Comparison of ENCODE assay signal across 17 cellular contexts in the genomic region with DNA sequence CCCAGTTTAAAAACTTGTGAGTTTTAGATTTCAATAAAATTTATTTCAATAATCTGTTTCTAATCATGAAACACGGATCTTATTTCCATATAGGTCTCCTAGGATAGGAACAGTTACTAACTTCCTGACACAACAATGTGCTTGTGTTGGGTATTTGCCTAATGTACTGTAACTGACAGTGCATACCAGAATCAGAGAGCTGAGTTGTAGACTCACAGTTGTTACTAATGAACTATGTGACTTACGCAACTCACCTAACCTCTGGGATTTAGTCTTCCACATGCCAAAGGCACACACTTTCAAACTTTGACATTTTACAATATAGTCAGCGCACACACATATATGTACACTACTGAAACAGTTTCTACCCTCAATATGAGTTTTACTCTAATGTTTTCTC.
A peak's percentile ranks its signal among the peaks of the same experiment; 100 is the strongest.
DNase-seq lines count a peak whose midpoint lies in the region; ATAC-seq and TF ChIP-seq lines count a peak whose summit lies in the region.
"Had no signal": no experiment of that assay in that cellular context is flagged by ENCODE, and none has a peak within 500 bp of the region (broad histone marks: within the 10 kb centered on the region; RNA-seq: fewer than 3 reads in every experiment).

No MANE protein-coding gene starts in this region.

- DNase-seq in GM23248 (peak; percentile 77), RWPE1 (ENCODE audit: low spot score) (peak; percentile 52), fibroblast of mammary gland (ENCODE audit: low read depth) (peak; percentile 79), osteocyte (ENCODE audit: extremely low spot score, unreplicated experiment) (no peak), GM10248 (ENCODE audit: extremely low spot score) (no peak), H7 (no peak)
- DNase-seq in activated T-cell treated with anti-CD3 and anti-CD28 coated beads, Interleukin-2, amount 50 U/mL, for 72 hours = no peak
- DNase-seq: activated CD4-positive, alpha-beta T cell treated with anti-CD3 and anti-CD28 coated beads, Interleukin-2, amount 10 ng/mL, durations not matched to agents 7 days and 5 days; central memory CD4-positive, alpha-beta T cell; erythroblast; immature natural killer cell; NCI-H2081 had no signal

- TF ChIP-seq CTCF in RWPE1 (conservative IDR thresholded peaks at IDR 0.05; ENCODE audit: low read depth) (no peak), fibroblast of mammary gland (conservative IDR thresholded peaks at IDR 0.05; ENCODE audit: control insufficient read depth, insufficient read depth, low read depth, low read length) (no peak), osteocyte (IDR thresholded peaks at IDR 0.05) (no peak), GM10248 (IDR thresholded peaks at IDR 0.05; ENCODE audit: control extremely low read depth, extremely low read depth, low read depth, missing control alignments) (no peak)

- POLR2A ChIA-PET in RWPE1 (lab: Yijun Ruan, JAX; ENCODE audit: low non-redundant PET) (no interaction called here), GM10248 (lab: Yijun Ruan, JAX) (no interaction called here)

- no peak overlapping the region for H3K9ac ChIP-seq in GM23248

- H3K36me3 ChIP-seq in GM23248 (ENCODE audit: low read depth) (no peaks in the 10 kb centered on the region), H7 (replicated peaks; ENCODE audit: control insufficient read depth, insufficient read depth, low read length) (peaks cover 2% of the 10 kb centered on the region)
- H3K36me3 ChIP-seq: thoracic aorta had no signal

- H3K36me3 Mint-ChIP-seq in osteocyte (ENCODE audit: unreplicated experiment) = peaks cover 3% of the 10 kb centered on the region
- peaks cover 0 to 1% of the 10 kb centered on the region in 2 donors for H3K36me3 Mint-ChIP-seq in activated T-cell treated with anti-CD3 and anti-CD28 coated beads, Interleukin-2, amount 50 U/mL, for 72 hours (ENCODE audit: insufficient read depth in 2 of 2)
- H3K36me3 Mint-ChIP-seq: natural killer cell treated with Interleukin-12 subunit alpha and Interleukin-12 subunit beta and Interleukin-15 and Interleukin-18, amount 100 ng/mL, for 72 hours had no signal

- H2AFZ ChIP-seq in GM23248 = no peak overlapping the region

- H3K27ac ChIP-seq in GM23248 (peak overlapping the region; percentile 25), RWPE1 (no peak overlapping the region)
- H3K27ac ChIP-seq: skin epidermis, thoracic aorta had no signal

- peak overlapping the region; percentile 27 for H3K4me2 ChIP-seq in GM23248 (ENCODE audit: unreplicated experiment)

- peak overlapping the region; percentile 12 for H3K27ac Mint-ChIP-seq in osteocyte (ENCODE audit: unreplicated experiment)
- H3K27ac Mint-ChIP-seq in activated T-cell treated with anti-CD3 and anti-CD28 coated beads, Interleukin-2, amount 50 U/mL, for 72 hours = no peak overlapping the region
- H3K27ac Mint-ChIP-seq: activated CD4-positive, alpha-beta T cell treated with anti-CD3 and anti-CD28 coated beads, Interleukin-2, amount 10 ng/mL, durations not matched to agents 7 days and 5 days; activated T-helper 2 cell treated with anti-CD3 and anti-CD28 coated beads, Interferon-gamma antibody, Interleukin-2, Interleukin-4, amounts not matched to agents 10 μg/mL and 5 μg/mL and 100 μg/mL, durations not matched to agents 14 hours and 24 hours and 36 hours; immature natural killer cell; natural killer cell treated with Interleukin-12 subunit alpha and Interleukin-12 subunit beta and Interleukin-15 and Interleukin-18, amount 100 ng/mL, for 72 hours had no signal

- H3F3A ChIP-seq in GM23248 (ENCODE audit: insufficient read depth) = peaks cover 17% of the 10 kb centered on the region

- peaks cover 13% of the 10 kb centered on the region for H3K4me1 ChIP-seq in GM23248 (ENCODE audit: insufficient read depth)

- H3K27me3 Mint-ChIP-seq in osteocyte (ENCODE audit: unreplicated experiment) = no peaks in the 10 kb centered on the region
- H3K27me3 Mint-ChIP-seq in activated T-cell treated with anti-CD3 and anti-CD28 coated beads, Interleukin-2, amount 50 U/mL, for 72 hours (ENCODE audit: low read depth) = no peaks in the 10 kb centered on the region
- H3K27me3 Mint-ChIP-seq: activated CD4-positive, alpha-beta T cell treated with anti-CD3 and anti-CD28 coated beads, Interleukin-2, amount 10 ng/mL, durations not matched to agents 7 days and 5 days had no signal

- H3K9me3 ChIP-seq in GM23248 (ENCODE audit: low read depth) = no peaks in the 10 kb centered on the region
- H3K9me3 ChIP-seq: thoracic aorta had no signal

- H3K27me3 ChIP-seq in GM23248 (replicated peaks; ENCODE audit: insufficient read depth) = no peaks in the 10 kb centered on the region
- no peaks in the 10 kb centered on the region for H3K27me3 ChIP-seq in H7 (ENCODE audit: control insufficient read depth, insufficient read depth, low read length)

- CTCF ChIA-PET in RWPE1 (lab: Yijun Ruan, JAX) = no interaction called here
- CTCF ChIA-PET in GM10248 (lab: Yijun Ruan, JAX) = interaction anchor here (1.6 to 1.8 kb wide), 2 partner anchors 12 to 20 kb away, joined by 4 read pairs; no protein-coding TSS in a partner anchor

- in situ Hi-C loops in GM23248 (cut with MboI) = no loop called here

- no peaks in the 10 kb centered on the region for H4K20me1 ChIP-seq in GM23248 (ENCODE audit: insufficient read depth)

- WGBS in GM23248 (ENCODE audit: low coverage in 1 of 2, low lambda C conversion rate in 2 of 2, missing lambda C conversion rate in 2 of 2), 2 experiments = 64 to 67% methylated on average over 3 of the region's 3 CpGs

- H3K4me1 Mint-ChIP-seq in osteocyte (ENCODE audit: unreplicated experiment) = peaks cover 6% of the 10 kb centered on the region
- H3K4me1 Mint-ChIP-seq in activated T-cell treated with anti-CD3 and anti-CD28 coated beads, Interleukin-2, amount 50 U/mL, for 72 hours (ENCODE audit: low read depth) = no peaks in the 10 kb centered on the region
- H3K4me1 Mint-ChIP-seq: activated CD4-positive, alpha-beta T cell treated with anti-CD3 and anti-CD28 coated beads, Interleukin-2, amount 10 ng/mL, durations not matched to agents 7 days and 5 days; immature natural killer cell had no signal

- H3K79me2 ChIP-seq in GM23248 (ENCODE audit: insufficient read depth) = no peaks in the 10 kb centered on the region

- H3K9me2 ChIP-seq in GM23248 (ENCODE audit: insufficient read depth) = no peaks in the 10 kb centered on the region

- H3K4me3 Mint-ChIP-seq in osteocyte (ENCODE audit: unreplicated experiment) = no peak overlapping the region
- H3K4me3 Mint-ChIP-seq in activated T-cell treated with anti-CD3 and anti-CD28 coated beads, Interleukin-2, amount 50 U/mL, for 72 hours = no peak overlapping the region
- H3K4me3 Mint-ChIP-seq: activated CD4-positive, alpha-beta T cell treated with anti-CD3 and anti-CD28 coated beads, Interleukin-2, amount 10 ng/mL, durations not matched to agents 7 days and 5 days; immature natural killer cell; natural killer cell treated with Interleukin-12 subunit alpha and Interleukin-12 subunit beta and Interleukin-15 and Interleukin-18, amount 100 ng/mL, for 72 hours had no signal

- ATAC-seq in HG02981 (IDR thresholded peaks at IDR 0.05; ENCODE audit: unreplicated experiment) = no peak
- no peak for ATAC-seq in activated T-cell treated with anti-CD3 and anti-CD28 coated beads, Interleukin-2, amount 50 U/mL, for 72 hours (replicated peaks in 1 of 2)
- ATAC-seq: natural killer cell treated with Interleukin-12 subunit alpha and Interleukin-12 subunit beta and Interleukin-15 and Interleukin-18, amount 100 ng/mL, for 72 hours had no signal

- H3K4me3 ChIP-seq in GM23248 = no peak overlapping the region
- no peak overlapping the region for H3K4me3 ChIP-seq in fibroblast of mammary gland (ENCODE audit: control insufficient read depth, low read depth, low read length)
- H3K4me3 ChIP-seq in H7 (ENCODE audit: insufficient read depth, low read depth, low read length) = no peak overlapping the region
- H3K4me3 ChIP-seq: skin epidermis, thoracic aorta had no signal

- H3K9me3 Mint-ChIP-seq in osteocyte (ENCODE audit: unreplicated experiment) = no peaks in the 10 kb centered on the region
- no peaks in the 10 kb centered on the region for H3K9me3 Mint-ChIP-seq in activated T-cell treated with anti-CD3 and anti-CD28 coated beads, Interleukin-2, amount 50 U/mL, for 72 hours
- H3K9me3 Mint-ChIP-seq: activated CD4-positive, alpha-beta T cell treated with anti-CD3 and anti-CD28 coated beads, Interleukin-2, amount 10 ng/mL, durations not matched to agents 7 days and 5 days; activated T-helper 2 cell treated with anti-CD3 and anti-CD28 coated beads, Interferon-gamma antibody, Interleukin-2, Interleukin-4, amounts not matched to agents 10 μg/mL and 5 μg/mL and 100 μg/mL, durations not matched to agents 14 hours and 24 hours and 36 hours; natural killer cell treated with Interleukin-12 subunit alpha and Interleukin-12 subunit beta and Interleukin-15 and Interleukin-18, amount 100 ng/mL, for 72 hours had no signal

Comparison
In these comparisons a context has a peak if more than half of its experiments do, and no peak if none do; other contexts are left out.
1. DNase-seq: peak in GM23248 (single experiment), RWPE1 (single experiment) and fibroblast of mammary gland (single experiment); none in osteocyte (single experiment), GM10248 (single experiment), H7 (single experiment) and activated T-cell treated with anti-CD3 and anti-CD28 coated beads, Interleukin-2, amount 50 U/mL, for 72 hours (0 of 2).